In the genomic region with DNA sequence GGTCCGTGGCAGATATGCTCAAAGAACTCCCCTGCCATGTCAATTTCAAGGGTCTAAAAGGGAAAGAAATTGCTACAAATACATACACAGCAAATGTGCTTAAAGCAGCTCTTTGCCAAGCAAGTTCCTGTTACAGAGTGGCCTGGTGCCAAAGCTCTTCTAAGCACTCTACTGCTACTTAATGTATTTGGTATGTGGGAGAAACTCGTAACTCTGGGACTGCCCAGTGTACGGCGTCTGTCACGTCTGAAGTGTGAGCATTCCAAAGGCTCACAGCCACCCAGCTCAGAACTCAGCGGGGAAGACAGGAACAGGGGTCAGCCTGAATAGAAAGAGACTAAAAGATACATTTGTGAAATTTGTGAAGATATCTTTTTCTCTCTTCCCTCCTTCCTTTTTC, we compare ENCODE assay signal across 8 cellular contexts. TPM values are rescaled to one million over a fixed set of nuclear protein-coding genes. Genes with fewer than 3 reads are reported as not detected.
A peak's percentile ranks its signal among the peaks of the same experiment; 100 is the strongest.
DNase-seq lines count a peak whose midpoint lies in the region; ATAC-seq and TF ChIP-seq lines count a peak whose summit lies in the region.

No MANE protein-coding gene starts in this region.

- H3K9me2 ChIP-seq in SK-N-SH: no peaks in the 10 kb centered on the region

- DNase-seq in A172 (ENCODE audit: low spot score) (peak; percentile 96), HT-29 (ENCODE audit: low spot score) (peak; percentile 20), SK-N-SH (peak; percentile 10), glomerular endothelial cell (ENCODE audit: extremely low read depth, low read depth, low spot score) (peak; percentile 90), psoas muscle (peak; percentile 59 to 67), NOMO-1 treated with DMSO at 0.1 percent for 48 hours (lab: John Stamatoyannopoulos, UW; ENCODE audit: unreplicated experiment) (no peak)
- no peak for DNase-seq in activated T-cell treated with anti-CD3 and anti-CD28 coated beads, Interleukin-2, amount 50 U/mL, for 48 hours
- DNase-seq in activated naive CD8-positive, alpha-beta T cell treated with anti-CD3 and anti-CD28 coated beads, Interleukin-2, amount 50 U/mL, for 24 hours: no peak

- peaks cover 59% of the 10 kb centered on the region for H3F3A ChIP-seq in SK-N-SH (replicated peaks; ENCODE audit: insufficient read depth)

- no peaks in the 10 kb centered on the region for H4K20me1 ChIP-seq in SK-N-SH (ENCODE audit: insufficient read depth)

- H3K27me3 ChIP-seq in SK-N-SH (ENCODE audit: insufficient read depth) (no peaks in the 10 kb centered on the region), psoas muscle (ENCODE audit: insufficient read depth in 3 of 3, low read length in 2 of 3) (no peaks in the 10 kb centered on the region)

- H3K4me1 ChIP-seq in SK-N-SH (ENCODE audit: control insufficient read depth in 1 of 2, insufficient read depth in 2 of 2, low read depth in 1 of 2, low read length in 1 of 2) (peaks cover 60 to 88% of the 10 kb centered on the region in 2 experiments), psoas muscle (peaks cover 74% of the 10 kb centered on the region)

- WGBS in SK-N-SH (ENCODE audit: low lambda C conversion rate): 0% methylated on average over 6 of the region's 6 CpGs
- 0 to 3% (median 1%) methylated on average over 6 of the region's 6 CpGs for WGBS in psoas muscle, 3 donors

- H3K9me3 ChIP-seq in SK-N-SH (no peaks in the 10 kb centered on the region), psoas muscle (no peaks in the 10 kb centered on the region)

- H3K4me3 Mint-ChIP-seq in activated naive CD8-positive, alpha-beta T cell treated with anti-CD3 and anti-CD28 coated beads, Interleukin-2, amount 50 U/mL, for 24 hours: no peak overlapping the region

- H3K27ac ChIP-seq in SK-N-SH (ENCODE audit: low read depth in 2 of 2, low read length in 1 of 2): peak overlapping the region; percentile 96 to 100
- H3K27ac ChIP-seq in psoas muscle: peak overlapping the region; percentile 79

- CTCF ChIA-PET in SK-N-SH (lab: Yijun Ruan, JAX): interaction anchor here (1.0 to 2.3 kb wide), 5 partner anchors 36 to 190 kb away, joined by 3 to 9 read pairs (median 4); no protein-coding TSS in a partner anchor

- no peaks in the 10 kb centered on the region for H3K36me3 Mint-ChIP-seq in activated naive CD8-positive, alpha-beta T cell treated with anti-CD3 and anti-CD28 coated beads, Interleukin-2, amount 50 U/mL, for 24 hours (ENCODE audit: low read depth)

- H3K4me3 ChIP-seq in SK-N-SH (ENCODE audit: low read depth in 2 of 2, low read length in 1 of 2) (peak overlapping the region; percentile 34 to 54), psoas muscle (peak overlapping the region; percentile 58)

- peak; percentile 87 to 93 (median 88) for ATAC-seq in psoas muscle
- ATAC-seq in activated naive CD8-positive, alpha-beta T cell treated with anti-CD3 and anti-CD28 coated beads, Interleukin-2, amount 50 U/mL, for 24 hours: no peak

- H3K27ac Mint-ChIP-seq in activated naive CD8-positive, alpha-beta T cell treated with anti-CD3 and anti-CD28 coated beads, Interleukin-2, amount 50 U/mL, for 24 hours: no peak overlapping the region

- H3K27me3 Mint-ChIP-seq in activated naive CD8-positive, alpha-beta T cell treated with anti-CD3 and anti-CD28 coated beads, Interleukin-2, amount 50 U/mL, for 24 hours: peaks cover 1% of the 10 kb centered on the region

- POLR2A ChIA-PET in SK-N-SH (lab: Yijun Ruan, JAX): interaction anchor here (0.6 to 2.2 kb wide), 7 partner anchors 13 to 307 kb away, joined by 3 to 15 read pairs (median 3); partner anchors contain the start of gene RBMS3

- H3K4me2 ChIP-seq in SK-N-SH: peak overlapping the region; percentile 72

- peak; percentile 73 to 79 for TF ChIP-seq EP300 in SK-N-SH (IDR thresholded peaks at IDR 0.05; ENCODE audit: borderline replicate concordance in 1 of 2, low read depth in 1 of 2, low read length in 1 of 2)

- H3K36me3 ChIP-seq in SK-N-SH (replicated peaks in 1 of 2; ENCODE audit: control insufficient read depth in 1 of 2, insufficient read depth in 2 of 2, low read length in 1 of 2): no peaks in the 10 kb centered on the region
- no peaks in the 10 kb centered on the region for H3K36me3 ChIP-seq in psoas muscle (ENCODE audit: insufficient read depth in 1 of 2, low read depth in 1 of 2)

- H2AFZ ChIP-seq in SK-N-SH (ENCODE audit: low read depth): no peak overlapping the region

- intact Hi-C loops in psoas muscle (cut with DNase I): no loop called here

- H3K79me2 ChIP-seq in SK-N-SH (ENCODE audit: insufficient read depth): peaks cover 93% of the 10 kb centered on the region

- TF ChIP-seq RAD21 in SK-N-SH (IDR thresholded peaks at IDR 0.05; ENCODE audit: low read length): peak; percentile 35; the same call in 1 of the 2 replicates

- peak overlapping the region; percentile 82 for H3K9ac ChIP-seq in SK-N-SH

- TF ChIP-seq CTCF in SK-N-SH (IDR thresholded peaks at IDR 0.05) (no peak), psoas muscle (IDR thresholded peaks at IDR 0.05) (no peak)

- H3K4me1 Mint-ChIP-seq in activated naive CD8-positive, alpha-beta T cell treated with anti-CD3 and anti-CD28 coated beads, Interleukin-2, amount 50 U/mL, for 24 hours: no peaks in the 10 kb centered on the region

- no peaks in the 10 kb centered on the region for H3K9me3 Mint-ChIP-seq in activated naive CD8-positive, alpha-beta T cell treated with anti-CD3 and anti-CD28 coated beads, Interleukin-2, amount 50 U/mL, for 24 hours

TF ChIP-seq in SK-N-SH, 30 proteins besides CTCF, POLR2A, EP300 and RAD21 (continues in another document):
- no peak for TF ChIP-seq GATA2 (CRISPR knock-in tag; IDR thresholded peaks at IDR 0.05)
- peak; percentile 20; the same call in 1 of the 2 replicates for TF ChIP-seq MEF2A (IDR thresholded peaks at IDR 0.05; ENCODE audit: borderline replicate concordance, low read depth)
- TF ChIP-seq FOXM1 (IDR thresholded peaks at IDR 0.05; ENCODE audit: low read depth): peak; percentile 56; the same call in 1 of the 2 replicates
- TF ChIP-seq, protein P1, sequence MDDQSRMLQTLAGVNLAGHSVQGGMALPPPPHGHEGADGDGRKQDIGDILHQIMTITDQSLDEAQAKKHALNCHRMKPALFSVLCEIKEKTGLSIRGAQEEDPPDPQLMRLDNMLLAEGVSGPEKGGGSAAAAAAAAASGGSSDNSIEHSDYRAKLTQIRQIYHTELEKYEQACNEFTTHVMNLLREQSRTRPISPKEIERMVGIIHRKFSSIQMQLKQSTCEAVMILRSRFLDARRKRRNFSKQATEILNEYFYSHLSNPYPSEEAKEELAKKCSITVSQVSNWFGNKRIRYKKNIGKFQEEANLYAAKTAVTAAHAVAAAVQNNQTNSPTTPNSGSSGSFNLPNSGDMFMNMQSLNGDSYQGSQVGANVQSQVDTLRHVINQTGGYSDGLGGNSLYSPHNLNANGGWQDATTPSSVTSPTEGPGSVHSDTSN (IDR thresholded peaks at IDR 0.05): peak; percentile 80
- TF ChIP-seq RCOR1 (IDR thresholded peaks at IDR 0.05; ENCODE audit: low read length): peak; percentile 64; the same call in 1 of the 2 replicates
- TF ChIP-seq RFX5 (IDR thresholded peaks at IDR 0.05; ENCODE audit: low read length): no peak; the same call in 1 of the 2 replicates
- TF ChIP-seq USF2 (IDR thresholded peaks at IDR 0.05; ENCODE audit: borderline replicate concordance, low read depth, low read length): no peak
- peak; percentile 16 for TF ChIP-seq CHD2 (IDR thresholded peaks at IDR 0.05; ENCODE audit: low read length, partially characterized antibody)
- peak; percentile 59; the same call in 1 of the 2 replicates for TF ChIP-seq TAF1 (IDR thresholded peaks at IDR 0.05; ENCODE audit: borderline replicate concordance, low read depth, low read length)
- TF ChIP-seq, protein P2, sequence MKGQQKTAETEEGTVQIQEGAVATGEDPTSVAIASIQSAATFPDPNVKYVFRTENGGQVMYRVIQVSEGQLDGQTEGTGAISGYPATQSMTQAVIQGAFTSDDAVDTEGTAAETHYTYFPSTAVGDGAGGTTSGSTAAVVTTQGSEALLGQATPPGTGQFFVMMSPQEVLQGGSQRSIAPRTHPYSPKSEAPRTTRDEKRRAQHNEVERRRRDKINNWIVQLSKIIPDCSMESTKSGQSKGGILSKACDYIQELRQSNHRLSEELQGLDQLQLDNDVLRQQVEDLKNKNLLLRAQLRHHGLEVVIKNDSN (IDR thresholded peaks at IDR 0.05; ENCODE audit: borderline replicate concordance, low read depth): no peak
- no peak for TF ChIP-seq EZH2phosphoT487 (IDR thresholded peaks at IDR 0.05; ENCODE audit: borderline replicate concordance, low read depth)
- TF ChIP-seq SIN3A (IDR thresholded peaks at IDR 0.05; ENCODE audit: borderline replicate concordance, low read depth, low read length): peak; percentile 90; the same call in 1 of the 2 replicates
- TF ChIP-seq, protein P3, sequence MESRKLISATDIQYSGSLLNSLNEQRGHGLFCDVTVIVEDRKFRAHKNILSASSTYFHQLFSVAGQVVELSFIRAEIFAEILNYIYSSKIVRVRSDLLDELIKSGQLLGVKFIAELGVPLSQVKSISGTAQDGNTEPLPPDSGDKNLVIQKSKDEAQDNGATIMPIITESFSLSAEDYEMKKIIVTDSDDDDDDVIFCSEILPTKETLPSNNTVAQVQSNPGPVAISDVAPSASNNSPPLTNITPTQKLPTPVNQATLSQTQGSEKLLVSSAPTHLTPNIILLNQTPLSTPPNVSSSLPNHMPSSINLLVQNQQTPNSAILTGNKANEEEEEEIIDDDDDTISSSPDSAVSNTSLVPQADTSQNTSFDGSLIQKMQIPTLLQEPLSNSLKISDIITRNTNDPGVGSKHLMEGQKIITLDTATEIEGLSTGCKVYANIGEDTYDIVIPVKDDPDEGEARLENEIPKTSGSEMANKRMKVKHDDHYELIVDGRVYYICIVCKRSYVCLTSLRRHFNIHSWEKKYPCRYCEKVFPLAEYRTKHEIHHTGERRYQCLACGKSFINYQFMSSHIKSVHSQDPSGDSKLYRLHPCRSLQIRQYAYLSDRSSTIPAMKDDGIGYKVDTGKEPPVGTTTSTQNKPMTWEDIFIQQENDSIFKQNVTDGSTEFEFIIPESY (IDR thresholded peaks at IDR 0.05; ENCODE audit: borderline replicate concordance, low read depth): peak; percentile 59; the same call in 1 of the 2 replicates

RNA-seq across cellular contexts. Expression of gene RBMS3, which starts 54.6 kb away (rescaled TPM):
- total RNA-seq in A172 (2014; rRNA removed; shearing (Covaris generic)): 12.3 and 14.9 TPM in 2 replicates
- not detected in 2 replicates for total RNA-seq in HT-29 (2014; rRNA removed; shearing (Covaris generic))
- 8.2 and 9.9 TPM in 2 replicates for polyA plus RNA-seq in SK-N-SH (2012; rRNA removed)
- 6.5 and 8.0 TPM in 2 replicates for polyA plus RNA-seq in SK-N-SH (2012; cell fraction: cytosol; rRNA removed)
- 15.1 and 25.1 TPM in 2 replicates for polyA plus RNA-seq in SK-N-SH (2012; cell fraction: nucleus; rRNA removed)
- 24.0 and 36.8 TPM in 2 replicates for total RNA-seq in glomerular endothelial cell
- total RNA-seq in psoas muscle: 10 to 100 TPM; 23.5 to 34.5 (median 29.7) TPM
- polyA plus RNA-seq in psoas muscle: 1 to 10 TPM; 3.8 to 5.3 (median 4.3) TPM

Comparison
In these comparisons a context has a peak if more than half of its experiments do, and no peak if none do; other contexts are left out.
1. DNase-seq: peak in A172 (single experiment), HT-29 (single experiment), SK-N-SH (single experiment), glomerular endothelial cell (single experiment) and psoas muscle (2 of 2); none in activated T-cell treated with anti-CD3 and anti-CD28 coated beads, Interleukin-2, amount 50 U/mL, for 48 hours (0 of 2), NOMO-1 treated with DMSO at 0.1 percent for 48 hours (single experiment) and activated naive CD8-positive, alpha-beta T cell treated with anti-CD3 and anti-CD28 coated beads, Interleukin-2, amount 50 U/mL, for 24 hours (single experiment).
2. RNA of gene RBMS3, which starts 54.6 kb away (total RNA-seq): 24.0 to 36.8 TPM in glomerular endothelial cell, 23.5 to 34.5 TPM in psoas muscle and 12.3 to 14.9 TPM in A172; not detected in HT-29; every median in the first group is over 10 times any median in the second.